Comparison of ENCODE assay signal across 24 cellular contexts in the genomic region with DNA sequence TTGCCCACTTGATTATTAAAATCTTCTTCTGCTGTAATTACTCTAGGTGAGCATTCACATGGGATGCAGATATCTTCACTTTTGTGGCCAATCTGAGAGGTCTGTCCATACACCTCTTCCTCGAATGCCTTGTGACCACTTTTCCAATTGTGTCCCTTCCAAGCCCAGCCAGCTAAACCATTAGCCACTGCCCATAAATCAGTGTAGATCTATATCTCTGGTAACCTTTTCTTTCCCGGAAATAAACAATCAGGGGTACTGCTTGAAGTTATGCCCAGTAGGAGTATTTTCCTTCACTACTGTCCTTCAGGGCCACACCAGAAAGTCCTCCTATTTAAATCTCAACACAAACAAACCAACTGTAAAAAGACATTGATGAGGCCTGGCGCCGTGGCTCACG.
"Had no signal": no experiment of that assay in that cellular context is flagged by ENCODE, and none has a peak within 500 bp of the region (broad histone marks: within the 10 kb centered on the region; RNA-seq: fewer than 3 reads in every experiment).

No MANE protein-coding gene starts in this region.

- H3K36me3 ChIP-seq: left ventricle myocardium inferior, right atrium auricular region, right lobe of liver, tibial nerve, uterus had no signal

- H3K4me1 ChIP-seq: left ventricle myocardium inferior, parathyroid adenoma, right atrium auricular region, right lobe of liver, tibial nerve, uterus had no signal

- H3K27me3 Mint-ChIP-seq: progenitor cell of endocrine pancreas had no signal

- DNase-seq: islet precursor cell; left ventricle myocardium inferior; mesendoderm; naive B cell; natural killer cell; nucleus accumbens; right lobe of liver; stimulated activated CD4-positive, alpha-beta T cell treated with anti-CD3 and anti-CD28 coated beads, Interleukin-1b, Interleukin-23, amount 100 ng/mL, for 48 hours; stimulated activated CD4-positive, alpha-beta T cell treated with anti-CD3 and anti-CD28 coated beads, Interleukin-2, amount 100 ng/mL, for 48 hours; stimulated activated CD4-positive, alpha-beta T cell treated with anti-CD3 and anti-CD28 coated beads, Interleukin-4, amount 100 ng/mL, for 4 hours; stimulated activated CD8-positive, alpha-beta memory T cell treated with anti-CD3 and anti-CD28 coated beads, Interleukin-4, amount 100 ng/mL, for 48 hours; stimulated activated naive CD4-positive, alpha-beta T cell treated with Interleukin-2 at 50 U/mL for 16 hours; stimulated activated naive CD8-positive, alpha-beta T cell treated with anti-CD3 and anti-CD28 coated beads, Interleukin-15, amount 100 ng/mL, for 72 hours; substantia nigra; uterus had no signal

- H3K27me3 ChIP-seq: right atrium auricular region, right lobe of liver, tibial nerve, uterus had no signal

- H2AFZ ChIP-seq: parathyroid adenoma had no signal

- H3K27ac Mint-ChIP-seq: mesothelial cell of epicardium; naive B cell; natural killer cell; progenitor cell of endocrine pancreas; stimulated activated memory B cell treated with anti-CD40 and anti-IgM and Interleukin-4, amounts not matched to agents 10 μg/mL and 1 μg/mL and 100 μg/mL, for 72 hours; stimulated activated naive CD8-positive, alpha-beta T cell treated with anti-CD3 and anti-CD28 coated beads, Interleukin-15, amount 100 ng/mL, for 72 hours; type B pancreatic cell had no signal

- H3K4me3 Mint-ChIP-seq: mesothelial cell of epicardium; naive B cell; natural killer cell; stimulated activated memory B cell treated with anti-CD40 and anti-IgM and Interleukin-4, amounts not matched to agents 10 μg/mL and 1 μg/mL and 100 μg/mL, for 72 hours; stimulated activated naive CD8-positive, alpha-beta T cell treated with anti-CD3 and anti-CD28 coated beads, Interleukin-15, amount 100 ng/mL, for 72 hours; type B pancreatic cell had no signal

- H3K4me2 ChIP-seq: smooth muscle cell had no signal

- H3K4me3 ChIP-seq: left ventricle myocardium inferior, lung, right atrium auricular region, right lobe of liver, smooth muscle cell, tibial nerve, uterus had no signal

- H3K79me2 ChIP-seq: parathyroid adenoma had no signal

- H3K4me1 Mint-ChIP-seq: naive B cell; natural killer cell; stimulated activated memory B cell treated with anti-CD40 and anti-IgM and Interleukin-4, amounts not matched to agents 10 μg/mL and 1 μg/mL and 100 μg/mL, for 72 hours; stimulated activated naive CD8-positive, alpha-beta T cell treated with anti-CD3 and anti-CD28 coated beads, Interleukin-15, amount 100 ng/mL, for 72 hours had no signal

- H3K27ac ChIP-seq: left ventricle myocardium inferior, parathyroid adenoma, right atrium auricular region, right lobe of liver, tibial nerve, uterus had no signal

- ATAC-seq: natural killer cell; right lobe of liver; stimulated activated memory B cell treated with anti-CD40 and anti-IgM and Interleukin-4, amounts not matched to agents 10 μg/mL and 1 μg/mL and 100 μg/mL, for 72 hours; stimulated activated naive CD8-positive, alpha-beta T cell treated with anti-CD3 and anti-CD28 coated beads, Interleukin-15, amount 100 ng/mL, for 72 hours had no signal

- H3K9ac ChIP-seq: parathyroid adenoma had no signal

- H3K9me3 ChIP-seq: right lobe of liver, uterus had no signal
